Comparison of ENCODE assay signal across 9 cellular contexts in the genomic region with DNA sequence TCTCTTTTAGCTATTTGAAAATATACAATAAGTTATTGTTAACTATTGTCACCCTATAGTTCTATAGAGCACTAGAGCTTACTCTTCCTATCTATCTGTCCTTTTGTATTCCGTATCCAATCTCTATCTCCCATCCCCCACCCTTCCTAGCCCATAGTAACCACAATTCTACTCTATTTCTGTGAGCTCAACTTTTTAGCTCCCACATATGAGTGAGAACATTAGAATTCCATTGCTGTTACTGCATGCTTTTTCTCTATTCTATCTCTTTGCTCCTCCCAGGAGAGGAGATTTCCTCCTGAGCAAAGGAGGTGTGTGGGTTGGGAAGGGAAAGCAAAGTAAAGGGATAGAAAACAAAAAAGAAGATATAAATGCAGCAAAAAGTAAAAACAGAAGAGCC.
DNase-seq lines count a peak whose midpoint lies in the region; ATAC-seq, FAIRE-seq and TF ChIP-seq lines count a peak whose summit lies in the region.
"Had no signal": no experiment of that assay in that cellular context is flagged by ENCODE, and none has a peak within 500 bp of the region (broad histone marks: within the 10 kb centered on the region; RNA-seq: fewer than 3 reads in every experiment).

No MANE protein-coding gene starts in this region.

- no peak overlapping the region for H3K4me3 ChIP-seq in bronchial epithelial cell (ENCODE audit: low read depth, low read length)
- H3K4me3 ChIP-seq in lower lobe of right lung, result no peak overlapping the region
- no peak overlapping the region for H3K4me3 ChIP-seq in transverse colon

- ATAC-seq in lower lobe of right lung (no peak), GM21786 (IDR thresholded peaks at IDR 0.05; ENCODE audit: unreplicated experiment) (no peak), GM18511 (IDR thresholded peaks at IDR 0.05; ENCODE audit: unreplicated experiment) (no peak)

- in situ Hi-C loops in transverse colon (cut with MboI; ENCODE audit: low pct_ligation_motif_present in 1 of 4, low pct_unique_long_range_greater_than_20kb in 1 of 4, low sequenced_read_pairs in 3 of 4), result no loop called here

- intact Hi-C loops in lower lobe of right lung (cut with DNase I), result no loop called here
- intact Hi-C loops in transverse colon (cut with DNase I; ENCODE audit: low total_unique reads), result no loop called here

- H3K9me3 Mint-ChIP-seq in activated T-cell treated with anti-CD3 and anti-CD28 coated beads, Interleukin-2, amount 50 U/mL, for 24 hours, result no peaks in the 10 kb centered on the region

- TF ChIP-seq CTCF in bronchial epithelial cell (IDR thresholded peaks at IDR 0.05; ENCODE audit: insufficient read depth, low read length, severe bottlenecking) (no peak), lower lobe of right lung (IDR thresholded peaks at IDR 0.05) (no peak), transverse colon (IDR thresholded peaks at IDR 0.05) (no peak)

- H3K27me3 Mint-ChIP-seq in activated T-cell treated with anti-CD3 and anti-CD28 coated beads, Interleukin-2, amount 50 U/mL, for 24 hours, result no peaks in the 10 kb centered on the region

- H3K4me3 Mint-ChIP-seq in activated T-cell treated with anti-CD3 and anti-CD28 coated beads, Interleukin-2, amount 50 U/mL, for 24 hours, result no peak overlapping the region

- no peak for FAIRE-seq in bronchial epithelial cell (lab: Jason Lieb, UNC)

- H3K4me1 Mint-ChIP-seq in activated T-cell treated with anti-CD3 and anti-CD28 coated beads, Interleukin-2, amount 50 U/mL, for 24 hours (ENCODE audit: low read depth), result peaks cover 29% of the 10 kb centered on the region

- H3K4me1 ChIP-seq in lower lobe of right lung, result peaks cover 36% of the 10 kb centered on the region
- H3K4me1 ChIP-seq in transverse colon, result peaks cover 0 to 26% (median 5%) of the 10 kb centered on the region in 4 donors

- H3K36me3 ChIP-seq in bronchial epithelial cell (ENCODE audit: control insufficient read depth, insufficient read depth, low read length) (no peaks in the 10 kb centered on the region), lower lobe of right lung (no peaks in the 10 kb centered on the region), transverse colon (no peaks in the 10 kb centered on the region)

- no peak for TF ChIP-seq EP300 in transverse colon (IDR thresholded peaks at IDR 0.05; ENCODE audit: low read depth)

- no peak for TF ChIP-seq POLR2A in transverse colon (IDR thresholded peaks at IDR 0.05)

- WGBS in transverse colon (ENCODE audit: low coverage in 1 of 2), 2 donors, result 94 to 100% methylated on average over 1 of the region's 1 CpG

- no peaks in the 10 kb centered on the region for H3K9me3 ChIP-seq in lower lobe of right lung
- no peaks in the 10 kb centered on the region for H3K9me3 ChIP-seq in transverse colon

- H3K27ac ChIP-seq in lower lobe of right lung (peak overlapping the region; percentile 57), transverse colon (peak overlapping the region; percentile 11 to 64 (median 59))

- H3K27ac Mint-ChIP-seq in activated T-cell treated with anti-CD3 and anti-CD28 coated beads, Interleukin-2, amount 50 U/mL, for 24 hours, result peak overlapping the region; percentile 88

- H3K36me3 Mint-ChIP-seq in activated T-cell treated with anti-CD3 and anti-CD28 coated beads, Interleukin-2, amount 50 U/mL, for 24 hours (ENCODE audit: low read depth), result no peaks in the 10 kb centered on the region

- no peaks in the 10 kb centered on the region for H3K27me3 ChIP-seq in bronchial epithelial cell (ENCODE audit: control insufficient read depth, insufficient read depth, low read length)
- H3K27me3 ChIP-seq in lower lobe of right lung (ENCODE audit: low read depth), result no peaks in the 10 kb centered on the region
- no peaks in the 10 kb centered on the region for H3K27me3 ChIP-seq in transverse colon

- DNase-seq in activated T-cell treated with anti-CD3 and anti-CD28 coated beads, Interleukin-2, amount 50 U/mL, for 24 hours, result no peak
- DNase-seq in activated T-cell treated with anti-CD3 and anti-CD28 coated beads, Interleukin-2, amount 50 U/mL, for 48 hours, result no peak
- DNase-seq in bronchial epithelial cell (ENCODE audit: low read depth) (peak; percentile 43), lower lobe of right lung (no peak), transverse colon (no peak), NCI-H524 (lab: John Stamatoyannopoulos, UW) (no peak)
- DNase-seq: ACHN had no signal
